In the genomic region with DNA sequence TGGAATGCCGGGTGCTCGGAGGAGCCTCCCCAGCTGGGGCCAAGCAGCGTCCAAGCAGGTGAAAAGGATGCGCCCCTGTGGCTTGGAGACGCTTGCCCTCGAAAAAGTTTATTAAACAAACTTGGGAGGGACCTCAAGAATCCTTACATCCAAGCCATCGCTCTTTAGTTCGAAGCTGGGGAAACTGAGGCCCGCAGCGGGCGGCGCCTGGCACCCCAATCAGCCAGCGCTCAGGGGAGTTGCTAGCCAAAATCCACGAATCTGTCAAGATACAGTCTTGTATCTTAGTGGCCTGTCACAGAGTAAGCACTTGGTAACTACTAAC, we compare ENCODE assay signal across 8 cellular contexts. TPM values are rescaled to one million over a fixed set of nuclear protein-coding genes. Genes with fewer than 3 reads are reported as not detected.
DNase-seq lines count a peak whose midpoint lies in the region; ATAC-seq and TF ChIP-seq lines count a peak whose summit lies in the region.

No MANE protein-coding gene starts in this region.

- CTCF ChIA-PET in T-cell (lab: Charles Lee): interaction anchor here (0.5 to 2.2 kb wide), 13 partner anchors 8 to 409 kb away, joined by 3 to 64 read pairs (median 4); a partner anchor contains a TSS

- no peaks in the 10 kb centered on the region for H3K36me3 Mint-ChIP-seq in T-cell

- TF ChIP-seq POLR2A in esophagus squamous epithelium (IDR thresholded peaks at IDR 0.05): no peak

- H3K4me3 ChIP-seq in GM12865 (ENCODE audit: low read depth, low read length) (peak overlapping the region; percentile 73), esophagus squamous epithelium (peak overlapping the region; percentile 43 to 85 (median 73)), psoas muscle (peak overlapping the region; percentile 90)

- H3K4me3 Mint-ChIP-seq in T-cell: peak overlapping the region; percentile 73 to 88 (median 86)

- no peak overlapping the region for H3K27ac Mint-ChIP-seq in T-cell

- ATAC-seq in T-cell (replicated peaks in 1 of 4) (no peak), psoas muscle (no peak), HG03280 (IDR thresholded peaks at IDR 0.05; ENCODE audit: unreplicated experiment) (no peak)

- H3K27me3 ChIP-seq in esophagus squamous epithelium (no peaks in the 10 kb centered on the region), psoas muscle (ENCODE audit: insufficient read depth in 3 of 3, low read length in 2 of 3) (no peaks in the 10 kb centered on the region)

- H3K9me3 ChIP-seq in esophagus squamous epithelium: no peaks in the 10 kb centered on the region
- H3K9me3 ChIP-seq in psoas muscle: no peaks in the 10 kb centered on the region

- H3K4me1 ChIP-seq in esophagus squamous epithelium: peaks cover 10 to 33% (median 14%) of the 10 kb centered on the region in 3 donors
- H3K4me1 ChIP-seq in psoas muscle: no peaks in the 10 kb centered on the region

- WGBS in esophagus squamous epithelium, 2 donors: 18 to 36% methylated on average over 7 to 13 of the region's 14 CpGs
- WGBS in psoas muscle, 3 donors: 21 to 26% (median 23%) methylated on average over 14 of the region's 14 CpGs

- no peak for TF ChIP-seq CTCF in GM12865 (IDR thresholded peaks at IDR 0.05; ENCODE audit: insufficient read depth, low read depth, low read length, missing control alignments)
- TF ChIP-seq CTCF in esophagus squamous epithelium (IDR thresholded peaks at IDR 0.05): no peak
- TF ChIP-seq CTCF in psoas muscle (IDR thresholded peaks at IDR 0.05): no peak

- intact Hi-C loops in esophagus squamous epithelium (cut with DNase I): loop anchor here (5.0 to 10.0 kb wide), 2 partner anchors 84 to 402 kb away; no protein-coding TSS in a partner anchor
- intact Hi-C loops in psoas muscle (cut with DNase I): loop anchor here (2.0 to 10.0 kb wide), 4 partner anchors 84 to 404 kb away; no protein-coding TSS in a partner anchor

- POLR2A ChIA-PET in T-cell (lab: Charles Lee): interaction anchor here (0.6 to 1.0 kb wide), 2 partner anchors 14 to 1640 kb away, joined by 3 to 9 read pairs; no protein-coding TSS in a partner anchor

- peaks cover 10 to 16% of the 10 kb centered on the region in 2 donors for H3K27me3 Mint-ChIP-seq in T-cell

- H3K27ac ChIP-seq in esophagus squamous epithelium: peak overlapping the region; percentile 78 to 93 (median 89)
- H3K27ac ChIP-seq in psoas muscle: peak overlapping the region; percentile 76

- no peaks in the 10 kb centered on the region for H3K36me3 ChIP-seq in esophagus squamous epithelium
- no peaks in the 10 kb centered on the region for H3K36me3 ChIP-seq in psoas muscle (ENCODE audit: insufficient read depth in 1 of 2, low read depth in 1 of 2)

- H3K4me1 Mint-ChIP-seq in T-cell: peaks cover 0 to 10% (median 7%) of the 10 kb centered on the region in 3 donors

- no peaks in the 10 kb centered on the region for H3K9me3 Mint-ChIP-seq in T-cell

- no peak for DNase-seq in GM12865 (ENCODE audit: low read depth)
- no peak for DNase-seq in T-cell
- DNase-seq in esophagus squamous epithelium (lab: John Stamatoyannopoulos, UW): no peak
- DNase-seq in psoas muscle: no peak
- no peak for DNase-seq in NCI-H2227 treated with DMSO at 0.1 percent for 48 hours (lab: John Stamatoyannopoulos, UW)
- DNase-seq in OCI-M2 (lab: John Stamatoyannopoulos, UW; ENCODE audit: unreplicated experiment): no peak
- DNase-seq in putamen (ENCODE audit: low spot score): no peak

RNA-seq across cellular contexts. Expression of a gene that starts 0.6 kb away (rescaled TPM):
- total RNA-seq in T-cell (1 to 10 TPM; 1.2 to 2.5 (median 2.1) TPM), esophagus squamous epithelium (10 to 100 TPM in 3 of 4 donors, 1 to 10 TPM in 1; 9.2 to 24.5 (median 13.0) TPM), psoas muscle (1 to 10 TPM; 4.7 to 8.7 (median 6.4) TPM)
- polyA plus RNA-seq in psoas muscle: 1 to 10 TPM; 7.0 to 9.2 (median 7.3) TPM

RNA-seq across cellular contexts. Expression of a gene that starts 15.2 kb away (rescaled TPM):
- total RNA-seq in T-cell (10 to 100 TPM; 14.6 to 29.8 (median 27.9) TPM), esophagus squamous epithelium (10 to 100 TPM; 22.6 to 39.7 (median 28.1) TPM), psoas muscle (1 to 10 TPM; 6.7 to 9.8 (median 7.6) TPM)
- polyA plus RNA-seq in psoas muscle: 10 to 100 TPM in 1 of 3 donors, 1 to 10 TPM in 2; 6.1 to 12.6 (median 6.9) TPM

RNA-seq across cellular contexts. Expression of a gene that starts 23.9 kb away (rescaled TPM):
- total RNA-seq in T-cell: under 1 TPM in 3 of 5 donors, not detected in 2; 0.18 to 0.63 (median 0.46) TPM
- total RNA-seq in esophagus squamous epithelium: 100 to 1,000 TPM in 1 of 4 donors, 10 to 100 TPM in 2, 1 to 10 TPM in 1; 4.3 to 365 (median 21.6) TPM
- total RNA-seq in psoas muscle: 10 to 100 TPM in 2 of 4 donors, 1 to 10 TPM in 2; 8.7 to 44.5 (median 15.1) TPM
- polyA plus RNA-seq in psoas muscle: 1 to 10 TPM; 5.8 to 8.9 (median 6.7) TPM

RNA-seq across cellular contexts. Expression of a gene that starts 48.0 kb away (rescaled TPM):
- total RNA-seq in T-cell (1 to 10 TPM in 3 of 5 donors, under 1 TPM in 2; 0.40 to 1.8 (median 1.2) TPM), esophagus squamous epithelium (1 to 10 TPM in 1 of 4 donors, under 1 TPM in 2, not detected in 1; 0.45 to 1.5 (median 0.92) TPM), psoas muscle (1 to 10 TPM in 2 of 4 donors, under 1 TPM in 2; 0.49 to 1.3 (median 0.85) TPM)
- polyA plus RNA-seq in psoas muscle: 1 to 10 TPM in 2 of 3 donors, under 1 TPM in 1; 0.25 to 1.5 (median 1.3) TPM
